In genomic region chr11:65651339-65651588, GRCh38 we compare ENCODE assay signal across 9 cellular contexts. TPM values are rescaled to one million over a fixed set of nuclear protein-coding genes. Genes with fewer than 3 reads are reported as not detected.
DNase-seq lines count a peak whose midpoint lies in the region; ATAC-seq and TF ChIP-seq lines count a peak whose summit lies in the region.
"Had no signal": no experiment of that assay in that cellular context is flagged by ENCODE, and none has a peak within 500 bp of the region (broad histone marks: within the 10 kb centered on the region; RNA-seq: fewer than 3 reads in every experiment).

No MANE protein-coding gene starts in this region.

- H3F3A ChIP-seq in neural progenitor cell (ENCODE audit: low read depth): peaks cover 32% of the 10 kb centered on the region

- peaks cover 24% of the 10 kb centered on the region for H3K4me1 ChIP-seq in Karpas-422 (ENCODE audit: low read length)
- peaks cover 11% of the 10 kb centered on the region for H3K4me1 ChIP-seq in neural progenitor cell

- no peaks in the 10 kb centered on the region for H3K9me3 Mint-ChIP-seq in dendritic cell treated with granulocyte-macrophage colony-stimulating factor and Interleukin-4, amounts not matched to agents 40 ng/mL and 50 ng/mL, for 4 days
- no peaks in the 10 kb centered on the region for H3K9me3 Mint-ChIP-seq in neural progenitor cell

- intact Hi-C loops in dendritic cell treated with granulocyte-macrophage colony-stimulating factor and Interleukin-4, amounts not matched to agents 40 ng/mL and 50 ng/mL, for 4 days (cut with micrococcal nuclease): no loop called here

- H3K4me3 ChIP-seq in Karpas-422 (ENCODE audit: low read length) (no peak overlapping the region), neural progenitor cell (no peak overlapping the region)

- H3K36me3 Mint-ChIP-seq in dendritic cell treated with granulocyte-macrophage colony-stimulating factor and Interleukin-4, amounts not matched to agents 40 ng/mL and 50 ng/mL, for 4 days (ENCODE audit: low read depth): peaks cover 97% of the 10 kb centered on the region
- H3K36me3 Mint-ChIP-seq in neural progenitor cell: peaks cover 18% of the 10 kb centered on the region

- H3K9me2 ChIP-seq in Karpas-422 (replicated peaks; ENCODE audit: insufficient read depth, low read length): no peaks in the 10 kb centered on the region

- DNase-seq in Karpas-422: no peak
- no peak for DNase-seq in neural progenitor cell (ENCODE audit: low spot score)
- DNase-seq in NCI-H510A (lab: John Stamatoyannopoulos, UW): no peak
- no peak for DNase-seq in iPS-NIHi11 (ENCODE audit: low spot score)
- DNase-seq in DMS 273 treated with DMSO at 0.1 percent for 48 hours (lab: John Stamatoyannopoulos, UW): no peak
- DNase-seq: NCI-H82 had no signal

- H3K27ac ChIP-seq in 22Rv1: peak overlapping the region; percentile 95
- H3K27ac ChIP-seq in Karpas-422 (ENCODE audit: low read length): peak overlapping the region; percentile 85; the same call in 1 of the 2 replicates
- no peak overlapping the region for H3K27ac ChIP-seq in neural progenitor cell

- H3K4me1 Mint-ChIP-seq in dendritic cell treated with granulocyte-macrophage colony-stimulating factor and Interleukin-4, amounts not matched to agents 40 ng/mL and 50 ng/mL, for 4 days (ENCODE audit: low read depth): peaks cover 79% of the 10 kb centered on the region
- H3K4me1 Mint-ChIP-seq in neural progenitor cell: peaks cover 31% of the 10 kb centered on the region

- H3K27me3 Mint-ChIP-seq in dendritic cell treated with granulocyte-macrophage colony-stimulating factor and Interleukin-4, amounts not matched to agents 40 ng/mL and 50 ng/mL, for 4 days: no peaks in the 10 kb centered on the region
- peaks cover 2% of the 10 kb centered on the region for H3K27me3 Mint-ChIP-seq in neural progenitor cell (ENCODE audit: insufficient read depth, low read depth)

- no peak for TF ChIP-seq CTCF in 22Rv1 (IDR thresholded peaks at IDR 0.05)
- TF ChIP-seq CTCF in neural progenitor cell (IDR thresholded peaks at IDR 0.05): no peak

- H3K36me3 ChIP-seq in Karpas-422 (ENCODE audit: insufficient read depth, low read length) (peaks cover 11% of the 10 kb centered on the region; the same call in 1 of the 2 replicates), neural progenitor cell (no peaks in the 10 kb centered on the region)

- H3K9me3 ChIP-seq in Karpas-422 (ENCODE audit: low read length): no peaks in the 10 kb centered on the region
- H3K9me3 ChIP-seq in neural progenitor cell (ENCODE audit: low read depth): no peaks in the 10 kb centered on the region

- H3K4me3 Mint-ChIP-seq in dendritic cell treated with granulocyte-macrophage colony-stimulating factor and Interleukin-4, amounts not matched to agents 40 ng/mL and 50 ng/mL, for 4 days: no peak overlapping the region
- peak overlapping the region; percentile 86 for H3K4me3 Mint-ChIP-seq in neural progenitor cell

- H3K27me3 ChIP-seq in Karpas-422 (ENCODE audit: low read length) (no peaks in the 10 kb centered on the region), neural progenitor cell (peaks cover 23% of the 10 kb centered on the region)

- peak overlapping the region; percentile 96 for H3K27ac Mint-ChIP-seq in dendritic cell treated with granulocyte-macrophage colony-stimulating factor and Interleukin-4, amounts not matched to agents 40 ng/mL and 50 ng/mL, for 4 days
- no peak overlapping the region for H3K27ac Mint-ChIP-seq in neural progenitor cell

- H2AFZ ChIP-seq in Karpas-422 (ENCODE audit: low read length): no peak overlapping the region
- H2AFZ ChIP-seq in neural progenitor cell (replicated peaks): no peak overlapping the region

- peak overlapping the region; percentile 84 for H3K4me2 ChIP-seq in Karpas-422 (ENCODE audit: low read depth, low read length, poor library complexity, severe bottlenecking)
- H3K4me2 ChIP-seq in neural progenitor cell: no peak overlapping the region

- H3K9ac ChIP-seq in Karpas-422 (ENCODE audit: low read length) (peak overlapping the region; percentile 75; the same call in 1 of the 2 replicates), neural progenitor cell (no peak overlapping the region)

- H4K20me1 ChIP-seq in Karpas-422 (ENCODE audit: insufficient read depth, low read depth, low read length) (no peaks in the 10 kb centered on the region; the same call in 1 of the 2 replicates), neural progenitor cell (ENCODE audit: low read depth) (peaks cover 19% of the 10 kb centered on the region)

- H3K79me2 ChIP-seq in Karpas-422 (ENCODE audit: low read length) (no peaks in the 10 kb centered on the region), neural progenitor cell (ENCODE audit: low read depth) (no peaks in the 10 kb centered on the region)

- no peak for ATAC-seq in GM21360 (IDR thresholded peaks at IDR 0.05; ENCODE audit: unreplicated experiment)

RNA-seq across cellular contexts. Expression of gene RELA, which starts 11.5 kb away (rescaled TPM):
- 42.6 and 44.0 TPM in 2 replicates for total RNA-seq in Karpas-422 (2014; rRNA removed; shearing (Covaris generic); ENCODE audit: low replicate concordance)
- 11.0 and 14.7 TPM in 2 replicates for total RNA-seq in neural progenitor cell (ENCODE audit: low replicate concordance)

RNA-seq across cellular contexts. Expression of gene SIPA1, which starts 13.4 kb away (rescaled TPM):
- 74.6 and 123 TPM in 2 replicates for total RNA-seq in Karpas-422 (2014; rRNA removed; shearing (Covaris generic); ENCODE audit: low replicate concordance)
- 4.7 and 16.4 TPM in 2 replicates for total RNA-seq in neural progenitor cell (ENCODE audit: low replicate concordance)

RNA-seq across cellular contexts. Expression of gene PCNX3, which starts 35.7 kb away (rescaled TPM):
- total RNA-seq in Karpas-422 (2014; rRNA removed; shearing (Covaris generic); ENCODE audit: low replicate concordance): 20.4 and 28.5 TPM in 2 replicates
- 6.6 and 19.3 TPM in 2 replicates for total RNA-seq in neural progenitor cell (ENCODE audit: low replicate concordance)

RNA-seq across cellular contexts. Expression of gene MAP3K11, which starts 37.2 kb away (rescaled TPM):
- 11.8 and 28.0 TPM in 2 replicates for total RNA-seq in Karpas-422 (2014; rRNA removed; shearing (Covaris generic); ENCODE audit: low replicate concordance)
- 9.9 and 42.0 TPM in 2 replicates for total RNA-seq in neural progenitor cell (ENCODE audit: low replicate concordance)

RNA-seq across cellular contexts. Expression of gene KCNK7, which starts 55.7 kb away (rescaled TPM):
- total RNA-seq in Karpas-422 (2014; rRNA removed; shearing (Covaris generic); ENCODE audit: low replicate concordance): 0.25 and 0.48 TPM in 2 replicates
- total RNA-seq in neural progenitor cell (ENCODE audit: low replicate concordance): 0.34 TPM in 1 of 2 replicates, not detected in the other
